20 cellular contexts compared by ENCODE assay signal in genomic region chr12:119069029-119069731, GRCh38.
DNase-seq lines count a peak whose midpoint lies in the region; ATAC-seq and TF ChIP-seq lines count a peak whose summit lies in the region.
"Had no signal": no experiment of that assay in that cellular context is flagged by ENCODE, and none has a peak within 500 bp of the region (broad histone marks: within the 10 kb centered on the region; RNA-seq: fewer than 3 reads in every experiment).

No MANE protein-coding gene starts in this region.

- peaks cover 5% of the 10 kb centered on the region for H3K27me3 Mint-ChIP-seq in GM23338 (ENCODE audit: insufficient read depth, low read depth, poor library complexity)

- peaks cover 3% of the 10 kb centered on the region; the same call in 1 of the 2 replicates for H4K20me1 ChIP-seq in GM23338 (replicated peaks; ENCODE audit: insufficient read depth)
- H4K20me1 ChIP-seq in PC-3 (ENCODE audit: low read length), result no peaks in the 10 kb centered on the region

- DNase-seq in GM23338 (ENCODE audit: low spot score) (peak; percentile 14), NCI-H187 (lab: John Stamatoyannopoulos, UW) (peak; percentile 53 to 71), NCI-H774 (lab: John Stamatoyannopoulos, UW) (peak; percentile 53), lower lobe of right lung (no peak), T-helper 9 cell (no peak), PC-3 (no peak), epidermal melanocyte (ENCODE audit: insufficient read length, low spot score) (no peak)
- DNase-seq in activated CD8-positive, alpha-beta memory T cell treated with anti-CD3 and anti-CD28 coated beads, Interleukin-2, amount 50 U/mL, for 4 hours, result no peak
- DNase-seq: activated CD4-positive, alpha-beta T cell treated with anti-CD3 and anti-CD28 coated beads, Interleukin-2, amount 50 U/mL, for 1 hour; activated CD8-positive, alpha-beta memory T cell treated with anti-CD3 and anti-CD28 coated beads, Interleukin-2, amount 50 U/mL, for 48 hours; activated effector memory CD4-positive, alpha-beta T cell treated with anti-CD3 and anti-CD28 coated beads, Interleukin-2, amount 50 U/mL, for 16 hours; adrenal gland; central memory CD4-positive, alpha-beta T cell; gastrocnemius medialis; HCEC 1CT; nephron progenitor cell; stimulated activated CD4-positive, alpha-beta T cell treated with anti-CD3 and anti-CD28 coated beads, Interleukin-2, amount 100 ng/mL, for 48 hours had no signal

- POLR2A ChIA-PET in PC-3 (lab: Charles Lee; ENCODE audit: unreplicated experiment), result interaction anchor here (0.6 kb wide), 1 partner anchor 504 kb away, joined by 5 read pairs; no protein-coding TSS in a partner anchor

- no peak for TF ChIP-seq CTCF in GM23338 (conservative IDR thresholded peaks at IDR 0.05; ENCODE audit: low read depth in 2 of 2)
- TF ChIP-seq CTCF in lower lobe of right lung (IDR thresholded peaks at IDR 0.05), result no peak
- TF ChIP-seq CTCF in PC-3 (conservative IDR thresholded peaks at IDR 0.05; ENCODE audit: low read depth, low read length), result no peak

- H3K27ac ChIP-seq in GM23338 (ENCODE audit: low read depth) (no peak overlapping the region), lower lobe of right lung (no peak overlapping the region), PC-3 (ENCODE audit: low read length) (no peak overlapping the region)
- H3K27ac ChIP-seq: adrenal gland, gastrocnemius medialis, skin epidermis had no signal

- H3K4me3 ChIP-seq in GM23338, result no peak overlapping the region
- H3K4me3 ChIP-seq in lower lobe of right lung, result no peak overlapping the region
- H3K4me3 ChIP-seq in PC-3 (ENCODE audit: low read length), result no peak overlapping the region
- H3K4me3 ChIP-seq: adrenal gland, gastrocnemius medialis, skin epidermis had no signal

- no peak overlapping the region for H3K9ac ChIP-seq in PC-3 (ENCODE audit: low read length)

- H3K79me2 ChIP-seq in GM23338 (replicated peaks; ENCODE audit: insufficient read depth) (no peaks in the 10 kb centered on the region), PC-3 (ENCODE audit: low read length) (no peaks in the 10 kb centered on the region)

- no peak overlapping the region for H3K27ac Mint-ChIP-seq in GM23338
- H3K27ac Mint-ChIP-seq: mesothelial cell of epicardium; nephron progenitor cell; stimulated activated naive CD8-positive, alpha-beta T cell treated with anti-CD3 and anti-CD28 coated beads, Interleukin-15, Interleukin-2, amounts not matched to agents 100 ng/mL and 50 ng/mL, for 24 hours had no signal

- H3K9me2 ChIP-seq in GM23338 (ENCODE audit: insufficient read depth) (0 out of 2 replicates have a peak, but pooled peaks cover 3% of the 10 kb centered on the region), PC-3 (replicated peaks; ENCODE audit: low read length) (no peaks in the 10 kb centered on the region)

- BruUV-seq in PC-3 (replicated peaks; lab: Mats Ljungman, UMichigan), result no TSS peak

- H3K4me1 ChIP-seq in GM23338 (ENCODE audit: insufficient read depth), result peaks cover 9% of the 10 kb centered on the region
- no peaks in the 10 kb centered on the region for H3K4me1 ChIP-seq in lower lobe of right lung
- H3K4me1 ChIP-seq in PC-3 (ENCODE audit: insufficient read depth, low read length), result no peaks in the 10 kb centered on the region
- H3K4me1 ChIP-seq: adrenal gland, gastrocnemius medialis had no signal

- no peak overlapping the region for H3K4me3 Mint-ChIP-seq in GM23338
- H3K4me3 Mint-ChIP-seq: mesothelial cell of epicardium; nephron progenitor cell; stimulated activated naive CD8-positive, alpha-beta T cell treated with anti-CD3 and anti-CD28 coated beads, Interleukin-15, Interleukin-2, amounts not matched to agents 100 ng/mL and 50 ng/mL, for 24 hours had no signal

- H2AFZ ChIP-seq in GM23338 (no peak overlapping the region), PC-3 (ENCODE audit: low read length) (no peak overlapping the region)

- intact Hi-C loops in lower lobe of right lung (cut with DNase I) (no loop called here), PC-3 (cut with micrococcal nuclease) (no loop called here)

- no peaks in the 10 kb centered on the region for H3K9me3 Mint-ChIP-seq in GM23338
- H3K9me3 Mint-ChIP-seq: mesothelial cell of epicardium; nephron progenitor cell; stimulated activated naive CD8-positive, alpha-beta T cell treated with anti-CD3 and anti-CD28 coated beads, Interleukin-15, Interleukin-2, amounts not matched to agents 100 ng/mL and 50 ng/mL, for 24 hours had no signal

- H3K4me1 Mint-ChIP-seq in GM23338, result peaks cover 14% of the 10 kb centered on the region
- H3K4me1 Mint-ChIP-seq: mesothelial cell of epicardium, nephron progenitor cell had no signal

- ATAC-seq in GM23338 (peak; percentile 60), lower lobe of right lung (peak; percentile 71 to 84), PC-3 (no peak)
- ATAC-seq: gastrocnemius medialis had no signal

- H3K4me2 ChIP-seq in GM23338 (no peak overlapping the region), PC-3 (ENCODE audit: low read length) (no peak overlapping the region)

- no peaks in the 10 kb centered on the region for H3K27me3 ChIP-seq in GM23338 (ENCODE audit: insufficient read depth)
- H3K27me3 ChIP-seq in lower lobe of right lung (ENCODE audit: low read depth), result no peaks in the 10 kb centered on the region
- H3K27me3 ChIP-seq in PC-3 (ENCODE audit: low read length), result peaks cover 42% of the 10 kb centered on the region
- H3K27me3 ChIP-seq: adrenal gland had no signal

- no peaks in the 10 kb centered on the region for H3K9me3 ChIP-seq in lower lobe of right lung
- no peaks in the 10 kb centered on the region for H3K9me3 ChIP-seq in PC-3 (ENCODE audit: low read length)
- H3K9me3 ChIP-seq: adrenal gland, gastrocnemius medialis had no signal

- H3K36me3 Mint-ChIP-seq in GM23338 (ENCODE audit: low read depth), result no peaks in the 10 kb centered on the region
- H3K36me3 Mint-ChIP-seq: mesothelial cell of epicardium had no signal

- H3K36me3 ChIP-seq in GM23338 (ENCODE audit: insufficient read depth) (no peaks in the 10 kb centered on the region), lower lobe of right lung (no peaks in the 10 kb centered on the region), PC-3 (ENCODE audit: low read depth, low read length) (no peaks in the 10 kb centered on the region)
- H3K36me3 ChIP-seq: adrenal gland, gastrocnemius medialis had no signal

- CTCF ChIA-PET in PC-3 (lab: Charles Lee), result no interaction called here

- no peaks in the 10 kb centered on the region for H3F3A ChIP-seq in GM23338 (replicated peaks; ENCODE audit: low read depth)
- H3F3A ChIP-seq in PC-3 (ENCODE audit: low read length, unreplicated experiment), result no peaks in the 10 kb centered on the region

TF ChIP-seq in GM23338, 12 proteins besides CTCF, POLR2A, EP300 and RAD21 (continues in another document):
- TF ChIP-seq ZNF331 (CRISPR knock-in tag; IDR thresholded peaks at IDR 0.05; ENCODE audit: low read depth) (no peak), REST (IDR thresholded peaks at IDR 0.05; ENCODE audit: unreplicated experiment) (no peak), STAT1 (IDR thresholded peaks at IDR 0.05; ENCODE audit: unreplicated experiment) (no peak)

Comparison
In these comparisons a context has a peak if more than half of its experiments do, and no peak if none do; other contexts are left out.
1. DNase-seq: peak in GM23338 (single experiment), NCI-H187 (2 of 2) and NCI-H774 (single experiment); none in lower lobe of right lung (single experiment), T-helper 9 cell (single experiment), activated CD8-positive, alpha-beta memory T cell treated with anti-CD3 and anti-CD28 coated beads, Interleukin-2, amount 50 U/mL, for 4 hours (single experiment), PC-3 (single experiment) and epidermal melanocyte (single experiment).